1 cellular context compared by ENCODE assay signal in genomic region chr19:39539519-39540332, GRCh38.
TF ChIP-seq lines count a peak whose summit lies in the region.

A gene with protein sequence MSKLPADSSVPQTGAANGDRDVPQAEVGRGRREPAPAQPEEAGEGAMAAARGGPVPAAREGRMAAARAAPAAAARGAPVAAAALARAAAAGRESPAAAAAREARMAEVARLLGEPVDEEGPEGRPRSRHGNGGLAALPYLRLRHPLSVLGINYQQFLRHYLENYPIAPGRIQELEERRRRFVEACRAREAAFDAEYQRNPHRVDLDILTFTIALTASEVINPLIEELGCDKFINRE (minus strand): TSS chr19:39540161. CDS start chr19:39540079, 82 bp downstream.

TF ChIP-seq in HepG2, 621 proteins besides CTCF, POLR2A, EP300 and RAD21 (continued from another document and continues in another):
- TF ChIP-seq, protein P1, sequence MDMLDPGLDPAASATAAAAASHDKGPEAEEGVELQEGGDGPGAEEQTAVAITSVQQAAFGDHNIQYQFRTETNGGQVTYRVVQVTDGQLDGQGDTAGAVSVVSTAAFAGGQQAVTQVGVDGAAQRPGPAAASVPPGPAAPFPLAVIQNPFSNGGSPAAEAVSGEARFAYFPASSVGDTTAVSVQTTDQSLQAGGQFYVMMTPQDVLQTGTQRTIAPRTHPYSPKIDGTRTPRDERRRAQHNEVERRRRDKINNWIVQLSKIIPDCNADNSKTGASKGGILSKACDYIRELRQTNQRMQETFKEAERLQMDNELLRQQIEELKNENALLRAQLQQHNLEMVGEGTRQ (IDR thresholded peaks at IDR 0.05; ENCODE audit: low read depth, low read length) = no peak
- TF ChIP-seq, protein P1 (CRISPR knock-in tag; IDR thresholded peaks at IDR 0.05; ENCODE audit: borderline replicate concordance) = no peak
- TF ChIP-seq, protein P2, sequence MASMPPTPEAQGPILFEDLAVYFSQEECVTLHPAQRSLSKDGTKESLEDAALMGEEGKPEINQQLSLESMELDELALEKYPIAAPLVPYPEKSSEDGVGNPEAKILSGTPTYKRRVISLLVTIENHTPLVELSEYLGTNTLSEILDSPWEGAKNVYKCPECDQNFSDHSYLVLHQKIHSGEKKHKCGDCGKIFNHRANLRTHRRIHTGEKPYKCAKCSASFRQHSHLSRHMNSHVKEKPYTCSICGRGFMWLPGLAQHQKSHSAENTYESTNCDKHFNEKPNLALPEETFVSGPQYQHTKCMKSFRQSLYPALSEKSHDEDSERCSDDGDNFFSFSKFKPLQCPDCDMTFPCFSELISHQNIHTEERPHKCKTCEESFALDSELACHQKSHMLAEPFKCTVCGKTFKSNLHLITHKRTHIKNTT (CRISPR knock-in tag; IDR thresholded peaks at IDR 0.05) = no peak
- TF ChIP-seq ZNF543 (CRISPR knock-in tag; IDR thresholded peaks at IDR 0.05) (no peak), E2F1 (CRISPR knock-in tag; IDR thresholded peaks at IDR 0.05) (peak; percentile 71; the same call in 1 of the 2 replicates), XBP1 (CRISPR knock-in tag; IDR thresholded peaks at IDR 0.05) (no peak), FOSL1 (CRISPR knock-in tag; IDR thresholded peaks at IDR 0.05; ENCODE audit: borderline replicate concordance) (no peak), ZNF639 (CRISPR knock-in tag; conservative IDR thresholded peaks at IDR 0.05) (no peak), ZNF143 (CRISPR knock-in tag; IDR thresholded peaks at IDR 0.05) (no peak), ATAD3A (CRISPR knock-in tag; IDR thresholded peaks at IDR 0.05) (no peak), DR1 (CRISPR knock-in tag; IDR thresholded peaks at IDR 0.05) (0 out of 2 replicates have a peak, but pooled peaks have one; percentile 65), ZNF225 (CRISPR knock-in tag; IDR thresholded peaks at IDR 0.05) (0 out of 2 replicates have a peak, but pooled peaks have one; percentile 32), RELA (CRISPR knock-in tag; IDR thresholded peaks at IDR 0.05) (peak; percentile 28; the same call in 1 of the 2 replicates), CC2D1A (CRISPR knock-in tag; IDR thresholded peaks at IDR 0.05) (no peak), FOXP1 (IDR thresholded peaks at IDR 0.05) (no peak), FOXP1 (CRISPR knock-in tag; IDR thresholded peaks at IDR 0.05) (no peak), ZNF276 (CRISPR knock-in tag; IDR thresholded peaks at IDR 0.05; ENCODE audit: low read depth) (no peak; the same call in 1 of the 2 replicates), TBX3 (IDR thresholded peaks at IDR 0.05; ENCODE audit: borderline replicate concordance) (no peak), SUZ12 (IDR thresholded peaks at IDR 0.05; ENCODE audit: low read depth, low read length) (no peak), ZNF773 (CRISPR knock-in tag; IDR thresholded peaks at IDR 0.05; ENCODE audit: borderline replicate concordance) (no peak; the same call in 1 of the 2 replicates), AKAP8 (CRISPR knock-in tag; IDR thresholded peaks at IDR 0.05) (no peak), KLF15 (CRISPR knock-in tag; IDR thresholded peaks at IDR 0.05; ENCODE audit: borderline replicate concordance) (no peak; the same call in 1 of the 2 replicates), ZNF335 (CRISPR knock-in tag; IDR thresholded peaks at IDR 0.05) (0 out of 2 replicates have a peak, but pooled peaks have one; percentile 33), ZNF749 (CRISPR knock-in tag; IDR thresholded peaks at IDR 0.05; ENCODE audit: borderline replicate concordance) (peak; percentile 31; the same call in 1 of the 2 replicates), HOXA3 (CRISPR knock-in tag; IDR thresholded peaks at IDR 0.05) (peak; percentile 69)
- TF ChIP-seq, protein P3, sequence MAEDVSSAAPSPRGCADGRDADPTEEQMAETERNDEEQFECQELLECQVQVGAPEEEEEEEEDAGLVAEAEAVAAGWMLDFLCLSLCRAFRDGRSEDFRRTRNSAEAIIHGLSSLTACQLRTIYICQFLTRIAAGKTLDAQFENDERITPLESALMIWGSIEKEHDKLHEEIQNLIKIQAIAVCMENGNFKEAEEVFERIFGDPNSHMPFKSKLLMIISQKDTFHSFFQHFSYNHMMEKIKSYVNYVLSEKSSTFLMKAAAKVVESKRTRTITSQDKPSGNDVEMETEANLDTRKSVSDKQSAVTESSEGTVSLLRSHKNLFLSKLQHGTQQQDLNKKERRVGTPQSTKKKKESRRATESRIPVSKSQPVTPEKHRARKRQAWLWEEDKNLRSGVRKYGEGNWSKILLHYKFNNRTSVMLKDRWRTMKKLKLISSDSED (CRISPR knock-in tag; IDR thresholded peaks at IDR 0.05) = no peak
- TF ChIP-seq, protein P4, sequence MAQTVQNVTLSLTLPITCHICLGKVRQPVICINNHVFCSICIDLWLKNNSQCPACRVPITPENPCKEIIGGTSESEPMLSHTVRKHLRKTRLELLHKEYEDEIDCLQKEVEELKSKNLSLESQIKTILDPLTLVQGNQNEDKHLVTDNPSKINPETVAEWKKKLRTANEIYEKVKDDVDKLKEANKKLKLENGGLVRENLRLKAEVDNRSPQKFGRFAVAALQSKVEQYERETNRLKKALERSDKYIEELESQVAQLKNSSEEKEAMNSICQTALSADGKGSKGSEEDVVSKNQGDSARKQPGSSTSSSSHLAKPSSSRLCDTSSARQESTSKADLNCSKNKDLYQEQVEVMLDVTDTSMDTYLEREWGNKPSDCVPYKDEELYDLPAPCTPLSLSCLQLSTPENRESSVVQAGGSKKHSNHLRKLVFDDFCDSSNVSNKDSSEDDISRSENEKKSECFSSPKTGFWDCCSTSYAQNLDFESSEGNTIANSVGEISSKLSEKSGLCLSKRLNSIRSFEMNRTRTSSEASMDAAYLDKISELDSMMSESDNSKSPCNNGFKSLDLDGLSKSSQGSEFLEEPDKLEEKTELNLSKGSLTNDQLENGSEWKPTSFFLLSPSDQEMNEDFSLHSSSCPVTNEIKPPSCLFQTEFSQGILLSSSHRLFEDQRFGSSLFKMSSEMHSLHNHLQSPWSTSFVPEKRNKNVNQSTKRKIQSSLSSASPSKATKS (CRISPR knock-in tag; IDR thresholded peaks at IDR 0.05) = no peak
- TF ChIP-seq, protein P5, sequence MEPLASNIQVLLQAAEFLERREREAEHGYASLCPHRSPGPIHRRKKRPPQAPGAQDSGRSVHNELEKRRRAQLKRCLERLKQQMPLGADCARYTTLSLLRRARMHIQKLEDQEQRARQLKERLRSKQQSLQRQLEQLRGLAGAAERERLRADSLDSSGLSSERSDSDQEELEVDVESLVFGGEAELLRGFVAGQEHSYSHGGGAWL (CRISPR knock-in tag; IDR thresholded peaks at IDR 0.05) = 0 out of 2 replicates have a peak, but pooled peaks have one; percentile 28
- TF ChIP-seq, protein P6, sequence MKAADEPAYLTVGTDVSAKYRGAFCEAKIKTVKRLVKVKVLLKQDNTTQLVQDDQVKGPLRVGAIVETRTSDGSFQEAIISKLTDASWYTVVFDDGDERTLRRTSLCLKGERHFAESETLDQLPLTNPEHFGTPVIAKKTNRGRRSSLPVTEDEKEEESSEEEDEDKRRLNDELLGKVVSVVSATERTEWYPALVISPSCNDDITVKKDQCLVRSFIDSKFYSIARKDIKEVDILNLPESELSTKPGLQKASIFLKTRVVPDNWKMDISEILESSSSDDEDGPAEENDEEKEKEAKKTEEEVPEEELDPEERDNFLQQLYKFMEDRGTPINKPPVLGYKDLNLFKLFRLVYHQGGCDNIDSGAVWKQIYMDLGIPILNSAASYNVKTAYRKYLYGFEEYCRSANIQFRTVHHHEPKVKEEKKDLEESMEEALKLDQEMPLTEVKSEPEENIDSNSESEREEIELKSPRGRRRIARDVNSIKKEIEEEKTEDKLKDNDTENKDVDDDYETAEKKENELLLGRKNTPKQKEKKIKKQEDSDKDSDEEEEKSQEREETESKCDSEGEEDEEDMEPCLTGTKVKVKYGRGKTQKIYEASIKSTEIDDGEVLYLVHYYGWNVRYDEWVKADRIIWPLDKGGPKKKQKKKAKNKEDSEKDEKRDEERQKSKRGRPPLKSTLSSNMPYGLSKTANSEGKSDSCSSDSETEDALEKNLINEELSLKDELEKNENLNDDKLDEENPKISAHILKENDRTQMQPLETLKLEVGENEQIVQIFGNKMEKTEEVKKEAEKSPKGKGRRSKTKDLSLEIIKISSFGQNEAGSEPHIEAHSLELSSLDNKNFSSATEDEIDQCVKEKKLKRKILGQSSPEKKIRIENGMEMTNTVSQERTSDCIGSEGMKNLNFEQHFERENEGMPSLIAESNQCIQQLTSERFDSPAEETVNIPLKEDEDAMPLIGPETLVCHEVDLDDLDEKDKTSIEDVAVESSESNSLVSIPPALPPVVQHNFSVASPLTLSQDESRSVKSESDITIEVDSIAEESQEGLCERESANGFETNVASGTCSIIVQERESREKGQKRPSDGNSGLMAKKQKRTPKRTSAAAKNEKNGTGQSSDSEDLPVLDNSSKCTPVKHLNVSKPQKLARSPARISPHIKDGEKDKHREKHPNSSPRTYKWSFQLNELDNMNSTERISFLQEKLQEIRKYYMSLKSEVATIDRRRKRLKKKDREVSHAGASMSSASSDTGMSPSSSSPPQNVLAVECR (CRISPR knock-in tag; IDR thresholded peaks at IDR 0.05; ENCODE audit: borderline replicate concordance) = peak; percentile 67; the same call in 1 of the 2 replicates
- TF ChIP-seq, protein P7, sequence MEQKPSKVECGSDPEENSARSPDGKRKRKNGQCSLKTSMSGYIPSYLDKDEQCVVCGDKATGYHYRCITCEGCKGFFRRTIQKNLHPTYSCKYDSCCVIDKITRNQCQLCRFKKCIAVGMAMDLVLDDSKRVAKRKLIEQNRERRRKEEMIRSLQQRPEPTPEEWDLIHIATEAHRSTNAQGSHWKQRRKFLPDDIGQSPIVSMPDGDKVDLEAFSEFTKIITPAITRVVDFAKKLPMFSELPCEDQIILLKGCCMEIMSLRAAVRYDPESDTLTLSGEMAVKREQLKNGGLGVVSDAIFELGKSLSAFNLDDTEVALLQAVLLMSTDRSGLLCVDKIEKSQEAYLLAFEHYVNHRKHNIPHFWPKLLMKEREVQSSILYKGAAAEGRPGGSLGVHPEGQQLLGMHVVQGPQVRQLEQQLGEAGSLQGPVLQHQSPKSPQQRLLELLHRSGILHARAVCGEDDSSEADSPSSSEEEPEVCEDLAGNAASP (CRISPR knock-in tag; IDR thresholded peaks at IDR 0.05; ENCODE audit: borderline replicate concordance) = peak; percentile 69
